In genomic region chr2:42978175-42978886, GRCh38 we compare ENCODE assay signal across 1 cellular context.
A peak's percentile ranks its signal among the peaks of the same experiment; 100 is the strongest.
TF ChIP-seq lines count a peak whose summit lies in the region.

No MANE protein-coding gene starts in this region.

TF ChIP-seq in HepG2, 621 proteins besides CTCF, POLR2A, EP300 and RAD21 (continued from another document and continues in another):
- TF ChIP-seq TGIF2 (CRISPR knock-in tag; IDR thresholded peaks at IDR 0.05) = peak; percentile 91
- peak; percentile 93 for TF ChIP-seq ZNF556 (CRISPR knock-in tag; IDR thresholded peaks at IDR 0.05; ENCODE audit: borderline replicate concordance)
- no peak; the same call in 1 of the 2 replicates for TF ChIP-seq ZNF605 (CRISPR knock-in tag; IDR thresholded peaks at IDR 0.05)
- TF ChIP-seq SNAPC2 (CRISPR knock-in tag; IDR thresholded peaks at IDR 0.05) = no peak
- no peak for TF ChIP-seq RBM22 (optimal IDR thresholded peaks at IDR 0.05; ENCODE audit: low read length)
- peak; percentile 8; the same call in 1 of the 2 replicates for TF ChIP-seq ZSCAN5A (CRISPR knock-in tag; IDR thresholded peaks at IDR 0.05; ENCODE audit: borderline replicate concordance)
- no peak for TF ChIP-seq ATF7 (IDR thresholded peaks at IDR 0.05)
- TF ChIP-seq ATF7 (CRISPR knock-in tag; IDR thresholded peaks at IDR 0.05) = no peak; the same call in none of the 2 replicates
- peak; percentile 87; the same call in 1 of the 2 replicates for TF ChIP-seq ZNF121 (CRISPR knock-in tag; IDR thresholded peaks at IDR 0.05)
- no peak for TF ChIP-seq KDM5A (IDR thresholded peaks at IDR 0.05; ENCODE audit: borderline replicate concordance, low read length)
- peak; percentile 90 for TF ChIP-seq CREM (IDR thresholded peaks at IDR 0.05)
- TF ChIP-seq CREM (CRISPR knock-in tag; IDR thresholded peaks at IDR 0.05) = no peak
- TF ChIP-seq PBX3 (CRISPR knock-in tag; IDR thresholded peaks at IDR 0.05; ENCODE audit: borderline replicate concordance) = no peak; the same call in 1 of the 2 replicates
- peak; percentile 84; the same call in 1 of the 2 replicates for TF ChIP-seq DNMT3B (CRISPR knock-in tag; conservative IDR thresholded peaks at IDR 0.05)
- no peak for TF ChIP-seq ZFP62 (CRISPR knock-in tag; IDR thresholded peaks at IDR 0.05)
- no peak for TF ChIP-seq CERS6 (CRISPR knock-in tag; IDR thresholded peaks at IDR 0.05)
- no peak for TF ChIP-seq SRSF9 (IDR thresholded peaks at IDR 0.05; ENCODE audit: borderline replicate concordance, insufficient read depth, low read depth, low read length, poor library complexity, severe bottlenecking)
- TF ChIP-seq PREB (CRISPR knock-in tag; IDR thresholded peaks at IDR 0.05) = no peak; the same call in 1 of the 2 replicates
- TF ChIP-seq RFX5 (IDR thresholded peaks at IDR 0.05; ENCODE audit: low read depth, low read length) = peak; percentile 50; the same call in 1 of the 2 replicates
- TF ChIP-seq THYN1 (CRISPR knock-in tag; IDR thresholded peaks at IDR 0.05; ENCODE audit: borderline replicate concordance, low read depth) = no peak
- TF ChIP-seq NR2F1 (CRISPR knock-in tag; IDR thresholded peaks at IDR 0.05) = peak; percentile 18 to 67; a peak in 2 of 4 replicates
- peak; percentile 47; the same call in 1 of the 2 replicates for TF ChIP-seq PRDM10 (CRISPR knock-in tag; IDR thresholded peaks at IDR 0.05; ENCODE audit: low read depth)
- TF ChIP-seq RBFOX2 (IDR thresholded peaks at IDR 0.05; ENCODE audit: low read depth, low read length) = peak; percentile 77
- no peak for TF ChIP-seq TCF12 (IDR thresholded peaks at IDR 0.05)
- no peak for TF ChIP-seq TCF12 (CRISPR knock-in tag; IDR thresholded peaks at IDR 0.05)
- no peak for TF ChIP-seq ZNF326 (CRISPR knock-in tag; IDR thresholded peaks at IDR 0.05; ENCODE audit: borderline replicate concordance)
- no peak for TF ChIP-seq NCOA5 (CRISPR knock-in tag; IDR thresholded peaks at IDR 0.05)
- peak; percentile 75; the same call in 1 of the 2 replicates for TF ChIP-seq ZNF691 (CRISPR knock-in tag; IDR thresholded peaks at IDR 0.05; ENCODE audit: borderline replicate concordance, low read depth)
- TF ChIP-seq BATF2 (CRISPR knock-in tag; IDR thresholded peaks at IDR 0.05) = no peak
- 0 out of 2 replicates have a peak, but pooled peaks have one; percentile 78 for TF ChIP-seq SALL2 (CRISPR knock-in tag; IDR thresholded peaks at IDR 0.05)
- no peak for TF ChIP-seq NR3C1 (CRISPR knock-in tag; IDR thresholded peaks at IDR 0.05)
- no peak for TF ChIP-seq CCDC6 (CRISPR knock-in tag; IDR thresholded peaks at IDR 0.05)
- no peak for TF ChIP-seq SIN3B (IDR thresholded peaks at IDR 0.05; ENCODE audit: low read length)
- peak; percentile 97 for TF ChIP-seq ARNTL (CRISPR knock-in tag; IDR thresholded peaks at IDR 0.05)
- peak; percentile 95 for TF ChIP-seq ZNF230 (CRISPR knock-in tag; IDR thresholded peaks at IDR 0.05)
- peak; percentile 94; the same call in 1 of the 2 replicates for TF ChIP-seq ZNF512B (CRISPR knock-in tag; IDR thresholded peaks at IDR 0.05; ENCODE audit: borderline replicate concordance)
- peak; percentile 60 for TF ChIP-seq ETV6 (CRISPR knock-in tag; conservative IDR thresholded peaks at IDR 0.05)
- peak; percentile 96 for TF ChIP-seq TARDBP (CRISPR knock-in tag; IDR thresholded peaks at IDR 0.05)
- peak; percentile 77 for TF ChIP-seq ZNF777 (CRISPR knock-in tag; IDR thresholded peaks at IDR 0.05)
- TF ChIP-seq NFATC3 (CRISPR knock-in tag; IDR thresholded peaks at IDR 0.05) = no peak
- 0 out of 2 replicates have a peak, but pooled peaks have one; percentile 48 for TF ChIP-seq ZNF674 (CRISPR knock-in tag; IDR thresholded peaks at IDR 0.05; ENCODE audit: low read depth)
- TF ChIP-seq MED1 (CRISPR knock-in tag; IDR thresholded peaks at IDR 0.05) = peak; percentile 99
- TF ChIP-seq ZNF710 (CRISPR knock-in tag; IDR thresholded peaks at IDR 0.05; ENCODE audit: borderline replicate concordance) = peak; percentile 60; the same call in 1 of the 2 replicates
- TF ChIP-seq GPN1 (CRISPR knock-in tag; IDR thresholded peaks at IDR 0.05; ENCODE audit: borderline replicate concordance) = no peak
- peak; percentile 47 for TF ChIP-seq JARID2 (CRISPR knock-in tag; IDR thresholded peaks at IDR 0.05; ENCODE audit: insufficient replicate concordance)
- TF ChIP-seq ZUFSP (CRISPR knock-in tag; IDR thresholded peaks at IDR 0.05; ENCODE audit: borderline replicate concordance) = no peak
- no peak for TF ChIP-seq ZNF251 (CRISPR knock-in tag; IDR thresholded peaks at IDR 0.05)
